ENCODE assay signal across 1 cellular context in the genomic region with DNA sequence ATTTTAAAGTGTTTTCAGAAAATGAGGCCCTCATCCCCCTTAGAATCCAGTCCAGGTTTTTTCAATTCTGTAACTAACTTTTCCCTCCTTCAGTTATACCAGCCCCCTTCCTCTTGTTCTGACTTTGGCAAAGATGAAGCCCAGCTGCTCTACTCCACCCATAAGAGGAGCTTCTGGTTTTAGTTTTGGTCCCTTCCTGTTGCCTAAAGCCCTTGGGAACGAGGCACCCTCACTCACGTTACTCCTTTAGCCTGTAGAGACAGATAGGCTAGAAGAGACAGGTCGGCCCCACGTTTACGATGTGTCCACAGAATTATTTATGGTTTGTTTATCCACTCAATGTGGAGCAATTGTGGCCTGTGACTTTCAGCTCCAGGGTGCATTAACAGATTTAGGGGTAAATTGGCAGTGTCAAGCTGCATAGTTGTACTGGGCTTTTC.
TF ChIP-seq lines count a peak whose summit lies in the region.

No MANE protein-coding gene starts in this region.

TF ChIP-seq in HEK293, 187 proteins besides CTCF, POLR2A, EP300 and RAD21 (continued from another document and continues in another):
- TF ChIP-seq, protein P1, sequence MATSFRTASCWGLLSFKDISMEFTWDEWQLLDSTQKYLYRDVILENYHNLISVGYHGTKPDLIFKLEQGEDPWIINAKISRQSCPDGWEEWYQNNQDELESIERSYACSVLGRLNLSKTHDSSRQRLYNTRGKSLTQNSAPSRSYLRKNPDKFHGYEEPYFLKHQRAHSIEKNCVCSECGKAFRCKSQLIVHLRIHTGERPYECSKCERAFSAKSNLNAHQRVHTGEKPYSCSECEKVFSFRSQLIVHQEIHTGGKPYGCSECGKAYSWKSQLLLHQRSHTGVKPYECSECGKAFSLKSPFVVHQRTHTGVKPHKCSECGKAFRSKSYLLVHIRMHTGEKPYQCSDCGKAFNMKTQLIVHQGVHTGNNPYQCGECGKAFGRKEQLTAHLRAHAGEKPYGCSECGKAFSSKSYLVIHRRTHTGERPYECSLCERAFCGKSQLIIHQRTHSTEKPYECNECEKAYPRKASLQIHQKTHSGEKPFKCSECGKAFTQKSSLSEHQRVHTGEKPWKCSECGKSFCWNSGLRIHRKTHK (tag by site-specific recombination; IDR thresholded peaks at IDR 0.05): no peak
- TF ChIP-seq HOXA7 (CRISPR knock-in tag; IDR thresholded peaks at IDR 0.05; ENCODE audit: borderline replicate concordance): no peak
- TF ChIP-seq ZNF837 (tag by site-specific recombination; IDR thresholded peaks at IDR 0.05): no peak
- no peak for TF ChIP-seq ZNF366 (tag by site-specific recombination; conservative IDR thresholded peaks at IDR 0.05)
- TF ChIP-seq, protein P2, sequence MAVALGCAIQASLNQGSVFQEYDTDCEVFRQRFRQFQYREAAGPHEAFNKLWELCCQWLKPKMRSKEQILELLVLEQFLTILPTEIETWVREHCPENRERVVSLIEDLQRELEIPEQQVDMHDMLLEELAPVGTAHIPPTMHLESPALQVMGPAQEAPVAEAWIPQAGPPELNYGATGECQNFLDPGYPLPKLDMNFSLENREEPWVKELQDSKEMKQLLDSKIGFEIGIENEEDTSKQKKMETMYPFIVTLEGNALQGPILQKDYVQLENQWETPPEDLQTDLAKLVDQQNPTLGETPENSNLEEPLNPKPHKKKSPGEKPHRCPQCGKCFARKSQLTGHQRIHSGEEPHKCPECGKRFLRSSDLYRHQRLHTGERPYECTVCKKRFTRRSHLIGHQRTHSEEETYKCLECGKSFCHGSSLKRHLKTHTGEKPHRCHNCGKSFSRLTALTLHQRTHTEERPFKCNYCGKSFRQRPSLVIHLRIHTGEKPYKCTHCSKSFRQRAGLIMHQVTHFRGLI (tag by site-specific recombination; IDR thresholded peaks at IDR 0.05): no peak
- TF ChIP-seq ZNF266 (tag by site-specific recombination; IDR thresholded peaks at IDR 0.05; ENCODE audit: low read depth): no peak
- TF ChIP-seq SP3 (tag by site-specific recombination; IDR thresholded peaks at IDR 0.05): no peak
- TF ChIP-seq ZNF654 (tag by site-specific recombination; IDR thresholded peaks at IDR 0.05; ENCODE audit: low read depth): no peak
- TF ChIP-seq, protein P3, sequence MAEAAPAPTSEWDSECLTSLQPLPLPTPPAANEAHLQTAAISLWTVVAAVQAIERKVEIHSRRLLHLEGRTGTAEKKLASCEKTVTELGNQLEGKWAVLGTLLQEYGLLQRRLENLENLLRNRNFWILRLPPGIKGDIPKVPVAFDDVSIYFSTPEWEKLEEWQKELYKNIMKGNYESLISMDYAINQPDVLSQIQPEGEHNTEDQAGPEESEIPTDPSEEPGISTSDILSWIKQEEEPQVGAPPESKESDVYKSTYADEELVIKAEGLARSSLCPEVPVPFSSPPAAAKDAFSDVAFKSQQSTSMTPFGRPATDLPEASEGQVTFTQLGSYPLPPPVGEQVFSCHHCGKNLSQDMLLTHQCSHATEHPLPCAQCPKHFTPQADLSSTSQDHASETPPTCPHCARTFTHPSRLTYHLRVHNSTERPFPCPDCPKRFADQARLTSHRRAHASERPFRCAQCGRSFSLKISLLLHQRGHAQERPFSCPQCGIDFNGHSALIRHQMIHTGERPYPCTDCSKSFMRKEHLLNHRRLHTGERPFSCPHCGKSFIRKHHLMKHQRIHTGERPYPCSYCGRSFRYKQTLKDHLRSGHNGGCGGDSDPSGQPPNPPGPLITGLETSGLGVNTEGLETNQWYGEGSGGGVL (tag by site-specific recombination; IDR thresholded peaks at IDR 0.05): no peak
- TF ChIP-seq, protein P4, sequence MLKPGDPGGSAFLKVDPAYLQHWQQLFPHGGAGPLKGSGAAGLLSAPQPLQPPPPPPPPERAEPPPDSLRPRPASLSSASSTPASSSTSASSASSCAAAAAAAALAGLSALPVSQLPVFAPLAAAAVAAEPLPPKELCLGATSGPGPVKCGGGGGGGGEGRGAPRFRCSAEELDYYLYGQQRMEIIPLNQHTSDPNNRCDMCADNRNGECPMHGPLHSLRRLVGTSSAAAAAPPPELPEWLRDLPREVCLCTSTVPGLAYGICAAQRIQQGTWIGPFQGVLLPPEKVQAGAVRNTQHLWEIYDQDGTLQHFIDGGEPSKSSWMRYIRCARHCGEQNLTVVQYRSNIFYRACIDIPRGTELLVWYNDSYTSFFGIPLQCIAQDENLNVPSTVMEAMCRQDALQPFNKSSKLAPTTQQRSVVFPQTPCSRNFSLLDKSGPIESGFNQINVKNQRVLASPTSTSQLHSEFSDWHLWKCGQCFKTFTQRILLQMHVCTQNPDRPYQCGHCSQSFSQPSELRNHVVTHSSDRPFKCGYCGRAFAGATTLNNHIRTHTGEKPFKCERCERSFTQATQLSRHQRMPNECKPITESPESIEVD (tag by site-specific recombination; IDR thresholded peaks at IDR 0.05): no peak
- peak; percentile 57 for TF ChIP-seq KLF1 (tag by site-specific recombination; IDR thresholded peaks at IDR 0.05)
- peak; percentile 74 for TF ChIP-seq ZIC2 (tag by site-specific recombination; IDR thresholded peaks at IDR 0.05)
- no peak for TF ChIP-seq ZNF830 (tag by site-specific recombination; IDR thresholded peaks at IDR 0.05; ENCODE audit: low read depth)
- TF ChIP-seq ZBTB20 (tag by site-specific recombination; IDR thresholded peaks at IDR 0.05): no peak
- TF ChIP-seq GLIS1 (tag by site-specific recombination; IDR thresholded peaks at IDR 0.05): no peak
- TF ChIP-seq ZNF221 (tag by site-specific recombination; IDR thresholded peaks at IDR 0.05; ENCODE audit: borderline replicate concordance): no peak
- TF ChIP-seq ZNF791 (tag by site-specific recombination; IDR thresholded peaks at IDR 0.05): no peak
- TF ChIP-seq ZNF555 (tag by site-specific recombination; conservative IDR thresholded peaks at IDR 0.05): no peak
- TF ChIP-seq, protein P5, sequence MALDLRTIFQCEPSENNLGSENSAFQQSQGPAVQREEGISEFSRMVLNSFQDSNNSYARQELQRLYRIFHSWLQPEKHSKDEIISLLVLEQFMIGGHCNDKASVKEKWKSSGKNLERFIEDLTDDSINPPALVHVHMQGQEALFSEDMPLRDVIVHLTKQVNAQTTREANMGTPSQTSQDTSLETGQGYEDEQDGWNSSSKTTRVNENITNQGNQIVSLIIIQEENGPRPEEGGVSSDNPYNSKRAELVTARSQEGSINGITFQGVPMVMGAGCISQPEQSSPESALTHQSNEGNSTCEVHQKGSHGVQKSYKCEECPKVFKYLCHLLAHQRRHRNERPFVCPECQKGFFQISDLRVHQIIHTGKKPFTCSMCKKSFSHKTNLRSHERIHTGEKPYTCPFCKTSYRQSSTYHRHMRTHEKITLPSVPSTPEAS (tag by site-specific recombination; IDR thresholded peaks at IDR 0.05): no peak
- TF ChIP-seq, protein P6, sequence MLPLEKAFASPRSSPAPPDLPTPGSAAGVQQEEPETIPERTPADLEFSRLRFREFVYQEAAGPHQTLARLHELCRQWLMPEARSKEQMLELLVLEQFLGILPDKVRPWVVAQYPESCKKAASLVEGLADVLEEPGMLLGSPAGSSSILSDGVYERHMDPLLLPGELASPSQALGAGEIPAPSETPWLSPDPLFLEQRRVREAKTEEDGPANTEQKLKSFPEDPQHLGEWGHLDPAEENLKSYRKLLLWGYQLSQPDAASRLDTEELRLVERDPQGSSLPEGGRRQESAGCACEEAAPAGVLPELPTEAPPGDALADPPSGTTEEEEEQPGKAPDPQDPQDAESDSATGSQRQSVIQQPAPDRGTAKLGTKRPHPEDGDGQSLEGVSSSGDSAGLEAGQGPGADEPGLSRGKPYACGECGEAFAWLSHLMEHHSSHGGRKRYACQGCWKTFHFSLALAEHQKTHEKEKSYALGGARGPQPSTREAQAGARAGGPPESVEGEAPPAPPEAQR (tag by site-specific recombination; IDR thresholded peaks at IDR 0.05): no peak
- TF ChIP-seq ZNF341 (tag by site-specific recombination; IDR thresholded peaks at IDR 0.05; ENCODE audit: low read depth): no peak
- no peak for TF ChIP-seq ZBTB1 (tag by site-specific recombination; IDR thresholded peaks at IDR 0.05)
- no peak for TF ChIP-seq MYNN (tag by site-specific recombination; IDR thresholded peaks at IDR 0.05; ENCODE audit: borderline replicate concordance)
- TF ChIP-seq, protein P7, sequence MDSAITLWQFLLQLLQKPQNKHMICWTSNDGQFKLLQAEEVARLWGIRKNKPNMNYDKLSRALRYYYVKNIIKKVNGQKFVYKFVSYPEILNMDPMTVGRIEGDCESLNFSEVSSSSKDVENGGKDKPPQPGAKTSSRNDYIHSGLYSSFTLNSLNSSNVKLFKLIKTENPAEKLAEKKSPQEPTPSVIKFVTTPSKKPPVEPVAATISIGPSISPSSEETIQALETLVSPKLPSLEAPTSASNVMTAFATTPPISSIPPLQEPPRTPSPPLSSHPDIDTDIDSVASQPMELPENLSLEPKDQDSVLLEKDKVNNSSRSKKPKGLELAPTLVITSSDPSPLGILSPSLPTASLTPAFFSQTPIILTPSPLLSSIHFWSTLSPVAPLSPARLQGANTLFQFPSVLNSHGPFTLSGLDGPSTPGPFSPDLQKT (IDR thresholded peaks at IDR 0.05; ENCODE audit: borderline replicate concordance, low read depth, low read length): no peak
- no peak for TF ChIP-seq ZNF768 (tag by site-specific recombination; IDR thresholded peaks at IDR 0.05)
- TF ChIP-seq, protein P8, sequence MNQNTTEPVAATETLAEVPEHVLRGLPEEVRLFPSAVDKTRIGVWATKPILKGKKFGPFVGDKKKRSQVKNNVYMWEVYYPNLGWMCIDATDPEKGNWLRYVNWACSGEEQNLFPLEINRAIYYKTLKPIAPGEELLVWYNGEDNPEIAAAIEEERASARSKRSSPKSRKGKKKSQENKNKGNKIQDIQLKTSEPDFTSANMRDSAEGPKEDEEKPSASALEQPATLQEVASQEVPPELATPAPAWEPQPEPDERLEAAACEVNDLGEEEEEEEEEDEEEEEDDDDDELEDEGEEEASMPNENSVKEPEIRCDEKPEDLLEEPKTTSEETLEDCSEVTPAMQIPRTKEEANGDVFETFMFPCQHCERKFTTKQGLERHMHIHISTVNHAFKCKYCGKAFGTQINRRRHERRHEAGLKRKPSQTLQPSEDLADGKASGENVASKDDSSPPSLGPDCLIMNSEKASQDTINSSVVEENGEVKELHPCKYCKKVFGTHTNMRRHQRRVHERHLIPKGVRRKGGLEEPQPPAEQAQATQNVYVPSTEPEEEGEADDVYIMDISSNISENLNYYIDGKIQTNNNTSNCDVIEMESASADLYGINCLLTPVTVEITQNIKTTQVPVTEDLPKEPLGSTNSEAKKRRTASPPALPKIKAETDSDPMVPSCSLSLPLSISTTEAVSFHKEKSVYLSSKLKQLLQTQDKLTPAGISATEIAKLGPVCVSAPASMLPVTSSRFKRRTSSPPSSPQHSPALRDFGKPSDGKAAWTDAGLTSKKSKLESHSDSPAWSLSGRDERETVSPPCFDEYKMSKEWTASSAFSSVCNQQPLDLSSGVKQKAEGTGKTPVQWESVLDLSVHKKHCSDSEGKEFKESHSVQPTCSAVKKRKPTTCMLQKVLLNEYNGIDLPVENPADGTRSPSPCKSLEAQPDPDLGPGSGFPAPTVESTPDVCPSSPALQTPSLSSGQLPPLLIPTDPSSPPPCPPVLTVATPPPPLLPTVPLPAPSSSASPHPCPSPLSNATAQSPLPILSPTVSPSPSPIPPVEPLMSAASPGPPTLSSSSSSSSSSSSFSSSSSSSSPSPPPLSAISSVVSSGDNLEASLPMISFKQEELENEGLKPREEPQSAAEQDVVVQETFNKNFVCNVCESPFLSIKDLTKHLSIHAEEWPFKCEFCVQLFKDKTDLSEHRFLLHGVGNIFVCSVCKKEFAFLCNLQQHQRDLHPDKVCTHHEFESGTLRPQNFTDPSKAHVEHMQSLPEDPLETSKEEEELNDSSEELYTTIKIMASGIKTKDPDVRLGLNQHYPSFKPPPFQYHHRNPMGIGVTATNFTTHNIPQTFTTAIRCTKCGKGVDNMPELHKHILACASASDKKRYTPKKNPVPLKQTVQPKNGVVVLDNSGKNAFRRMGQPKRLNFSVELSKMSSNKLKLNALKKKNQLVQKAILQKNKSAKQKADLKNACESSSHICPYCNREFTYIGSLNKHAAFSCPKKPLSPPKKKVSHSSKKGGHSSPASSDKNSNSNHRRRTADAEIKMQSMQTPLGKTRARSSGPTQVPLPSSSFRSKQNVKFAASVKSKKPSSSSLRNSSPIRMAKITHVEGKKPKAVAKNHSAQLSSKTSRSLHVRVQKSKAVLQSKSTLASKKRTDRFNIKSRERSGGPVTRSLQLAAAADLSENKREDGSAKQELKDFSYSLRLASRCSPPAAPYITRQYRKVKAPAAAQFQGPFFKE (tag by site-specific recombination; IDR thresholded peaks at IDR 0.05; ENCODE audit: borderline replicate concordance): no peak
- no peak for TF ChIP-seq ZBTB7A (tag by site-specific recombination; IDR thresholded peaks at IDR 0.05; ENCODE audit: low read depth)
- no peak for TF ChIP-seq ZNF416 (tag by site-specific recombination; IDR thresholded peaks at IDR 0.05)
- TF ChIP-seq, protein P9, sequence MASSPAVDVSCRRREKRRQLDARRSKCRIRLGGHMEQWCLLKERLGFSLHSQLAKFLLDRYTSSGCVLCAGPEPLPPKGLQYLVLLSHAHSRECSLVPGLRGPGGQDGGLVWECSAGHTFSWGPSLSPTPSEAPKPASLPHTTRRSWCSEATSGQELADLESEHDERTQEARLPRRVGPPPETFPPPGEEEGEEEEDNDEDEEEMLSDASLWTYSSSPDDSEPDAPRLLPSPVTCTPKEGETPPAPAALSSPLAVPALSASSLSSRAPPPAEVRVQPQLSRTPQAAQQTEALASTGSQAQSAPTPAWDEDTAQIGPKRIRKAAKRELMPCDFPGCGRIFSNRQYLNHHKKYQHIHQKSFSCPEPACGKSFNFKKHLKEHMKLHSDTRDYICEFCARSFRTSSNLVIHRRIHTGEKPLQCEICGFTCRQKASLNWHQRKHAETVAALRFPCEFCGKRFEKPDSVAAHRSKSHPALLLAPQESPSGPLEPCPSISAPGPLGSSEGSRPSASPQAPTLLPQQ (tag by site-specific recombination; IDR thresholded peaks at IDR 0.05): no peak
- TF ChIP-seq ZNF433 (tag by site-specific recombination; IDR thresholded peaks at IDR 0.05; ENCODE audit: low read depth): no peak
- no peak for TF ChIP-seq ZNF747 (tag by site-specific recombination; IDR thresholded peaks at IDR 0.05)
- TF ChIP-seq GFI1B (tag by site-specific recombination; IDR thresholded peaks at IDR 0.05): peak; percentile 65; the same call in 1 of the 2 replicates
- no peak for TF ChIP-seq SCRT1 (tag by site-specific recombination; IDR thresholded peaks at IDR 0.05; ENCODE audit: borderline replicate concordance)
- no peak for TF ChIP-seq ZNF48 (tag by site-specific recombination; IDR thresholded peaks at IDR 0.05)
- no peak for TF ChIP-seq KLF10 (tag by site-specific recombination; IDR thresholded peaks at IDR 0.05)
- peak; percentile 75 for TF ChIP-seq ZNF843 (tag by site-specific recombination; IDR thresholded peaks at IDR 0.05)
- no peak for TF ChIP-seq ZNF19 (tag by site-specific recombination; IDR thresholded peaks at IDR 0.05; ENCODE audit: low read depth)
- no peak for TF ChIP-seq GLIS2 (tag by site-specific recombination; IDR thresholded peaks at IDR 0.05)
- no peak for TF ChIP-seq KLF9 (tag by site-specific recombination; IDR thresholded peaks at IDR 0.05; ENCODE audit: low read depth)
- TF ChIP-seq, protein P10, sequence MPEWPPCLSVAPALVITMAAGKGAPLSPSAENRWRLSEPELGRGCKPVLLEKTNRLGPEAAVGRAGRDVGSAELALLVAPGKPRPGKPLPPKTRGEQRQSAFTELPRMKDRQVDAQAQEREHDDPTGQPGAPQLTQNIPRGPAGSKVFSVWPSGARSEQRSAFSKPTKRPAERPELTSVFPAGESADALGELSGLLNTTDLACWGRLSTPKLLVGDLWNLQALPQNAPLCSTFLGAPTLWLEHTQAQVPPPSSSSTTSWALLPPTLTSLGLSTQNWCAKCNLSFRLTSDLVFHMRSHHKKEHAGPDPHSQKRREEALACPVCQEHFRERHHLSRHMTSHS (tag by site-specific recombination; IDR thresholded peaks at IDR 0.05): peak; percentile 70
- TF ChIP-seq ZNF623 (tag by site-specific recombination; IDR thresholded peaks at IDR 0.05): no peak
- TF ChIP-seq ZNF175 (tag by site-specific recombination; IDR thresholded peaks at IDR 0.05): no peak
- TF ChIP-seq ZNF76 (tag by site-specific recombination; IDR thresholded peaks at IDR 0.05; ENCODE audit: borderline replicate concordance, low read depth): no peak
